Comparison of ENCODE assay signal across 12 cellular contexts in genomic region chr5:67353500-67353931, GRCh38.
DNase-seq lines count a peak whose midpoint lies in the region; ATAC-seq and TF ChIP-seq lines count a peak whose summit lies in the region.
"Had no signal": no experiment of that assay in that cellular context is flagged by ENCODE, and none has a peak within 500 bp of the region (broad histone marks: within the 10 kb centered on the region; RNA-seq: fewer than 3 reads in every experiment).

No MANE protein-coding gene starts in this region.

- CTCF ChIA-PET in activated CD4-positive, alpha-beta memory T cell treated with anti-CD3 and anti-CD28 coated beads for 36 hours (lab: Charles Lee): interaction anchor here (0.9 kb wide), 1 partner anchor 107 kb away, joined by 3 read pairs; no protein-coding TSS in a partner anchor

- H3K4me3 ChIP-seq in body of pancreas: no peak overlapping the region
- H3K4me3 ChIP-seq: heart left ventricle had no signal

- H3K27ac ChIP-seq in body of pancreas: no peak overlapping the region
- H3K27ac ChIP-seq: heart left ventricle had no signal

- DNase-seq in COR-L47 (lab: John Stamatoyannopoulos, UW) (peak; percentile 83), NCI-H1694 (lab: John Stamatoyannopoulos, UW) (peak; percentile 48), body of pancreas (peak in 3 of 4 donors; percentile 44 to 46 (median 45)), neural crest cell (ENCODE audit: low read depth, low spot score) (no peak), type B pancreatic cell (ENCODE audit: extremely low spot score, unreplicated experiment) (no peak), left lobe of liver (ENCODE audit: low spot score) (no peak)
- no peak for DNase-seq in activated CD4-positive, alpha-beta memory T cell treated with anti-CD3 and anti-CD28 coated beads for 36 hours
- DNase-seq: C1 segment of cervical spinal cord, heart left ventricle had no signal

- TF ChIP-seq CTCF in body of pancreas (IDR thresholded peaks at IDR 0.05) (no peak), neural crest cell (conservative IDR thresholded peaks at IDR 0.05) (no peak), type B pancreatic cell (conservative IDR thresholded peaks at IDR 0.05) (no peak)

- H3K36me3 ChIP-seq in body of pancreas (replicated peaks in 1 of 2; ENCODE audit: insufficient read depth in 1 of 2, low read depth in 2 of 2): no peaks in the 10 kb centered on the region
- H3K36me3 ChIP-seq: heart left ventricle had no signal

- no peaks in the 10 kb centered on the region for H3K9me3 ChIP-seq in body of pancreas

- ATAC-seq in body of pancreas (peak; percentile 69), left lobe of liver (no peak), HG03095 (IDR thresholded peaks at IDR 0.05; ENCODE audit: unreplicated experiment) (no peak)
- ATAC-seq: activated CD4-positive, CD25-positive, alpha-beta regulatory T cell treated with anti-CD3 and anti-CD28 coated beads, Interleukin-2, amount 50 U/mL, for 24 hours had no signal

- no peaks in the 10 kb centered on the region for H3K27me3 ChIP-seq in body of pancreas
- H3K27me3 ChIP-seq: heart left ventricle had no signal

- POLR2A ChIA-PET in activated CD4-positive, alpha-beta memory T cell treated with anti-CD3 and anti-CD28 coated beads for 36 hours (lab: Charles Lee): no interaction called here

- no peak for TF ChIP-seq POLR2A in body of pancreas (IDR thresholded peaks at IDR 0.05)

- intact Hi-C loops in body of pancreas (cut with DNase I): no loop called here
- intact Hi-C loops in activated CD4-positive, alpha-beta memory T cell treated with anti-CD3 and anti-CD28 coated beads for 36 hours (cut with micrococcal nuclease): no loop called here

- H3K27ac Mint-ChIP-seq in neural crest cell (ENCODE audit: unreplicated experiment) (peak overlapping the region; percentile 23), type B pancreatic cell (no peak overlapping the region)
- no peak overlapping the region for H3K27ac Mint-ChIP-seq in activated CD4-positive, alpha-beta memory T cell treated with anti-CD3 and anti-CD28 coated beads for 36 hours

- no peaks in the 10 kb centered on the region for H3K27me3 Mint-ChIP-seq in neural crest cell (ENCODE audit: low read depth)
- H3K27me3 Mint-ChIP-seq in type B pancreatic cell: no peaks in the 10 kb centered on the region
- peaks cover 4% of the 10 kb centered on the region for H3K27me3 Mint-ChIP-seq in activated CD4-positive, alpha-beta memory T cell treated with anti-CD3 and anti-CD28 coated beads for 36 hours
- H3K27me3 Mint-ChIP-seq: central memory CD8-positive, alpha-beta T cell had no signal

- H3K36me3 Mint-ChIP-seq in neural crest cell (ENCODE audit: low read depth): no peaks in the 10 kb centered on the region
- H3K36me3 Mint-ChIP-seq in type B pancreatic cell: peaks cover 3% of the 10 kb centered on the region
- H3K36me3 Mint-ChIP-seq in activated CD4-positive, alpha-beta memory T cell treated with anti-CD3 and anti-CD28 coated beads for 36 hours: no peaks in the 10 kb centered on the region

- H3K4me3 Mint-ChIP-seq in neural crest cell (no peak overlapping the region), type B pancreatic cell (no peak overlapping the region)
- no peak overlapping the region for H3K4me3 Mint-ChIP-seq in activated CD4-positive, alpha-beta memory T cell treated with anti-CD3 and anti-CD28 coated beads for 36 hours
- H3K4me3 Mint-ChIP-seq: central memory CD8-positive, alpha-beta T cell had no signal

- H3K9me3 Mint-ChIP-seq in neural crest cell: peaks cover 3% of the 10 kb centered on the region
- H3K9me3 Mint-ChIP-seq in type B pancreatic cell: no peaks in the 10 kb centered on the region
- no peaks in the 10 kb centered on the region for H3K9me3 Mint-ChIP-seq in activated CD4-positive, alpha-beta memory T cell treated with anti-CD3 and anti-CD28 coated beads for 36 hours
- H3K9me3 Mint-ChIP-seq: central memory CD8-positive, alpha-beta T cell had no signal

- WGBS in body of pancreas, 2 donors: 17 to 27% methylated on average over 6 of the region's 6 CpGs

- no peaks in the 10 kb centered on the region for H3K4me1 ChIP-seq in body of pancreas

- H3K4me1 Mint-ChIP-seq in neural crest cell (peaks cover 40% of the 10 kb centered on the region), type B pancreatic cell (ENCODE audit: unreplicated experiment) (peaks cover 25% of the 10 kb centered on the region)
- H3K4me1 Mint-ChIP-seq in activated CD4-positive, alpha-beta memory T cell treated with anti-CD3 and anti-CD28 coated beads for 36 hours (ENCODE audit: low read depth): peaks cover 18% of the 10 kb centered on the region

Comparison
In these comparisons a context has a peak if more than half of its experiments do, and no peak if none do; other contexts are left out.
1. DNase-seq: peak in COR-L47 (single experiment), NCI-H1694 (single experiment) and body of pancreas (3 of 4); none in neural crest cell (single experiment), type B pancreatic cell (single experiment), activated CD4-positive, alpha-beta memory T cell treated with anti-CD3 and anti-CD28 coated beads for 36 hours (single experiment) and left lobe of liver (single experiment).